ENCODE assay signal across 1 cellular context in genomic region chr16:84295203-84295850, GRCh38.
TF ChIP-seq lines count a peak whose summit lies in the region.

No MANE protein-coding gene starts in this region.

TF ChIP-seq in HepG2, 621 proteins besides CTCF, POLR2A, EP300 and RAD21:
- TF ChIP-seq ARNT2 (CRISPR knock-in tag; IDR thresholded peaks at IDR 0.05; ENCODE audit: low read depth) (no peak), NFE2L2 (IDR thresholded peaks at IDR 0.05; ENCODE audit: low read length) (no peak), HINFP (CRISPR knock-in tag; IDR thresholded peaks at IDR 0.05; ENCODE audit: low read depth) (no peak), NR2C2 (CRISPR knock-in tag; IDR thresholded peaks at IDR 0.05; ENCODE audit: borderline replicate concordance) (no peak), CEBPG (CRISPR knock-in tag; IDR thresholded peaks at IDR 0.05) (no peak), IRF9 (CRISPR knock-in tag; IDR thresholded peaks at IDR 0.05; ENCODE audit: borderline replicate concordance) (no peak), ZNF749 (CRISPR knock-in tag; IDR thresholded peaks at IDR 0.05; ENCODE audit: borderline replicate concordance) (no peak), ZNF318 (CRISPR knock-in tag; IDR thresholded peaks at IDR 0.05) (no peak), THAP8 (CRISPR knock-in tag; IDR thresholded peaks at IDR 0.05; ENCODE audit: borderline replicate concordance) (no peak), ZNF747 (CRISPR knock-in tag; IDR thresholded peaks at IDR 0.05; ENCODE audit: borderline replicate concordance) (no peak), MLXIP (CRISPR knock-in tag; IDR thresholded peaks at IDR 0.05; ENCODE audit: borderline replicate concordance) (no peak), GMEB2 (CRISPR knock-in tag; IDR thresholded peaks at IDR 0.05; ENCODE audit: low read depth) (no peak), JUN (CRISPR knock-in tag; IDR thresholded peaks at IDR 0.05) (no peak)
